In genomic region chr1:113995382-113995781, GRCh38 we compare ENCODE assay signal across 2 cellular contexts.
TF ChIP-seq lines count a peak whose summit lies in the region.

No MANE protein-coding gene starts in this region.

TF ChIP-seq in HepG2, 621 proteins besides CTCF, POLR2A, EP300 and RAD21:
- TF ChIP-seq NCOA1 (CRISPR knock-in tag; IDR thresholded peaks at IDR 0.05) (no peak), ATF4 (CRISPR knock-in tag; IDR thresholded peaks at IDR 0.05) (no peak), ZFP1 (CRISPR knock-in tag; IDR thresholded peaks at IDR 0.05) (peak; percentile 90; the same call in 1 of the 2 replicates), SRSF1 (optimal IDR thresholded peaks at IDR 0.05; ENCODE audit: low read depth, low read length) (no peak)

TF ChIP-seq in K562, 482 proteins besides CTCF, POLR2A, EP300 and RAD21:
- TF ChIP-seq RBM34 (IDR thresholded peaks at IDR 0.05; ENCODE audit: borderline replicate concordance, insufficient read depth, low read length) (no peak), ZFP1 (CRISPR knock-in tag; IDR thresholded peaks at IDR 0.05) (peak; percentile 72)
